8 cellular contexts compared by ENCODE assay signal in genomic region chr11:61158691-61159381, GRCh38. TPM values are rescaled to one million over a fixed set of nuclear protein-coding genes. Genes with fewer than 3 reads are reported as not detected.
DNase-seq lines count a peak whose midpoint lies in the region; ATAC-seq and TF ChIP-seq lines count a peak whose summit lies in the region.

No MANE protein-coding gene starts in this region.

- no peak for TF ChIP-seq POLR2A in thyroid gland (IDR thresholded peaks at IDR 0.05)

- ATAC-seq in activated T-cell treated with anti-CD3 and anti-CD28 coated beads, Interleukin-2, amount 50 U/mL, for 4 hours, result no peak
- no peak for ATAC-seq in activated naive CD8-positive, alpha-beta T cell treated with anti-CD3 and anti-CD28 coated beads, Interleukin-2, amount 50 U/mL, for 24 hours
- ATAC-seq in left lung (no peak), GM18909 (IDR thresholded peaks at IDR 0.05; ENCODE audit: poor library complexity, unreplicated experiment) (no peak)

- peaks cover 0 to 2% of the 10 kb centered on the region in 2 donors for H3K9me3 ChIP-seq in left lung
- H3K9me3 ChIP-seq in thyroid gland, result no peaks in the 10 kb centered on the region

- no peaks in the 10 kb centered on the region for H3K36me3 ChIP-seq in left lung
- no peaks in the 10 kb centered on the region for H3K36me3 ChIP-seq in thyroid gland

- DNase-seq in activated T-cell treated with anti-CD3 and anti-CD28 coated beads, Interleukin-2, amount 50 U/mL, for 4 hours, result no peak
- DNase-seq in activated T-cell treated with anti-CD3 and anti-CD28 coated beads for 4 hours, result no peak
- DNase-seq in activated naive CD8-positive, alpha-beta T cell treated with anti-CD3 and anti-CD28 coated beads, Interleukin-2, amount 50 U/mL, for 24 hours, result no peak
- DNase-seq in left lung, result no peak
- no peak for DNase-seq in thyroid gland
- DNase-seq in activated CD8-positive, alpha-beta memory T cell treated with anti-CD3 and anti-CD28 coated beads for 24 hours, result no peak
- no peak for DNase-seq in middle frontal gyrus (ENCODE audit: extremely low spot score, low spot score)

- H3K4me3 Mint-ChIP-seq in activated T-cell treated with anti-CD3 and anti-CD28 coated beads, Interleukin-2, amount 50 U/mL, for 4 hours, result peak overlapping the region; percentile 16
- H3K4me3 Mint-ChIP-seq in activated naive CD8-positive, alpha-beta T cell treated with anti-CD3 and anti-CD28 coated beads, Interleukin-2, amount 50 U/mL, for 24 hours, result peak overlapping the region; percentile 10

- no peak overlapping the region for H3K4me3 ChIP-seq in left lung
- H3K4me3 ChIP-seq in thyroid gland (replicated peaks in 1 of 3), result no peak overlapping the region

- no peaks in the 10 kb centered on the region for H3K27me3 Mint-ChIP-seq in activated T-cell treated with anti-CD3 and anti-CD28 coated beads, Interleukin-2, amount 50 U/mL, for 4 hours (ENCODE audit: low read depth)
- H3K27me3 Mint-ChIP-seq in activated naive CD8-positive, alpha-beta T cell treated with anti-CD3 and anti-CD28 coated beads, Interleukin-2, amount 50 U/mL, for 24 hours, result no peaks in the 10 kb centered on the region

- H3K36me3 Mint-ChIP-seq in activated T-cell treated with anti-CD3 and anti-CD28 coated beads, Interleukin-2, amount 50 U/mL, for 4 hours (ENCODE audit: insufficient read depth), result peaks cover 27% of the 10 kb centered on the region
- peaks cover 25% of the 10 kb centered on the region for H3K36me3 Mint-ChIP-seq in activated naive CD8-positive, alpha-beta T cell treated with anti-CD3 and anti-CD28 coated beads, Interleukin-2, amount 50 U/mL, for 24 hours (ENCODE audit: low read depth)

- H3K4me1 ChIP-seq in left lung (peaks cover 19 to 67% of the 10 kb centered on the region in 2 donors), thyroid gland (peaks cover 25 to 29% of the 10 kb centered on the region in 2 donors)

- intact Hi-C loops in left lung (cut with DNase I), result no loop called here
- intact Hi-C loops in thyroid gland (cut with DNase I), result no loop called here

- H3K27me3 ChIP-seq in left lung (no peaks in the 10 kb centered on the region), thyroid gland (no peaks in the 10 kb centered on the region)

- no peak overlapping the region for H3K27ac Mint-ChIP-seq in activated naive CD8-positive, alpha-beta T cell treated with anti-CD3 and anti-CD28 coated beads, Interleukin-2, amount 50 U/mL, for 24 hours

- peaks cover 23% of the 10 kb centered on the region for H3K9me3 Mint-ChIP-seq in activated T-cell treated with anti-CD3 and anti-CD28 coated beads, Interleukin-2, amount 50 U/mL, for 4 hours
- peaks cover 21% of the 10 kb centered on the region for H3K9me3 Mint-ChIP-seq in activated naive CD8-positive, alpha-beta T cell treated with anti-CD3 and anti-CD28 coated beads, Interleukin-2, amount 50 U/mL, for 24 hours

- H3K27ac ChIP-seq in left lung (peak overlapping the region; percentile 26 to 47), thyroid gland (peak overlapping the region; percentile 28 to 44 (median 39))

- WGBS in thyroid gland, 2 donors, result 13 to 16% methylated on average over 3 of the region's 3 CpGs

- peaks cover 45% of the 10 kb centered on the region for H3K4me1 Mint-ChIP-seq in activated T-cell treated with anti-CD3 and anti-CD28 coated beads, Interleukin-2, amount 50 U/mL, for 4 hours (ENCODE audit: low read depth)
- peaks cover 52% of the 10 kb centered on the region for H3K4me1 Mint-ChIP-seq in activated naive CD8-positive, alpha-beta T cell treated with anti-CD3 and anti-CD28 coated beads, Interleukin-2, amount 50 U/mL, for 24 hours

- TF ChIP-seq CTCF in left lung (IDR thresholded peaks at IDR 0.05) (no peak), thyroid gland (IDR thresholded peaks at IDR 0.05) (no peak)

RNA-seq across cellular contexts. Expression of gene VPS37C, which starts 2.4 kb away (rescaled TPM):
- 10 to 100 TPM; 16.1 to 18.4 (median 17.0) TPM for total RNA-seq in activated T-cell treated with anti-CD3 and anti-CD28 coated beads, Interleukin-2, amount 50 U/mL, for 4 hours
- total RNA-seq in left lung (10 to 100 TPM; 21.2 to 30.8 TPM), thyroid gland (10 to 100 TPM; 13.0 to 18.2 (median 15.9) TPM)

RNA-seq across cellular contexts. Expression of gene PGA3, which starts 44.5 kb away (rescaled TPM):
- not detected for total RNA-seq in activated T-cell treated with anti-CD3 and anti-CD28 coated beads, Interleukin-2, amount 50 U/mL, for 4 hours
- total RNA-seq in left lung (under 1 TPM in 1 of 2 donors, not detected in 1; 0.34 TPM), thyroid gland (1 to 10 TPM in 2 of 4 donors, not detected in 2; 4.3 to 7.9 TPM)

RNA-seq across cellular contexts. Expression of gene CD5, which starts 56.5 kb away (rescaled TPM):
- 100 to 1,000 TPM; 318 to 420 (median 359) TPM for total RNA-seq in activated T-cell treated with anti-CD3 and anti-CD28 coated beads, Interleukin-2, amount 50 U/mL, for 4 hours
- total RNA-seq in left lung (1 to 10 TPM in 1 of 2 donors, under 1 TPM in 1; 0.79 to 4.0 TPM), thyroid gland (under 1 TPM in 3 of 4 donors, not detected in 1; 0.56 to 0.83 (median 0.81) TPM)

Comparison
In these comparisons a context has a peak if more than half of its experiments do, and no peak if none do; other contexts are left out.
1. RNA of gene CD5, which starts 56.5 kb away (total RNA-seq): 318 to 420 TPM in activated T-cell treated with anti-CD3 and anti-CD28 coated beads, Interleukin-2, amount 50 U/mL, for 4 hours; 0.79 to 4.0 TPM in left lung and 0.56 to 0.83 TPM in thyroid gland; every median in the first group is over 10 times any median in the second.